14 cellular contexts compared by ENCODE assay signal in the genomic region with DNA sequence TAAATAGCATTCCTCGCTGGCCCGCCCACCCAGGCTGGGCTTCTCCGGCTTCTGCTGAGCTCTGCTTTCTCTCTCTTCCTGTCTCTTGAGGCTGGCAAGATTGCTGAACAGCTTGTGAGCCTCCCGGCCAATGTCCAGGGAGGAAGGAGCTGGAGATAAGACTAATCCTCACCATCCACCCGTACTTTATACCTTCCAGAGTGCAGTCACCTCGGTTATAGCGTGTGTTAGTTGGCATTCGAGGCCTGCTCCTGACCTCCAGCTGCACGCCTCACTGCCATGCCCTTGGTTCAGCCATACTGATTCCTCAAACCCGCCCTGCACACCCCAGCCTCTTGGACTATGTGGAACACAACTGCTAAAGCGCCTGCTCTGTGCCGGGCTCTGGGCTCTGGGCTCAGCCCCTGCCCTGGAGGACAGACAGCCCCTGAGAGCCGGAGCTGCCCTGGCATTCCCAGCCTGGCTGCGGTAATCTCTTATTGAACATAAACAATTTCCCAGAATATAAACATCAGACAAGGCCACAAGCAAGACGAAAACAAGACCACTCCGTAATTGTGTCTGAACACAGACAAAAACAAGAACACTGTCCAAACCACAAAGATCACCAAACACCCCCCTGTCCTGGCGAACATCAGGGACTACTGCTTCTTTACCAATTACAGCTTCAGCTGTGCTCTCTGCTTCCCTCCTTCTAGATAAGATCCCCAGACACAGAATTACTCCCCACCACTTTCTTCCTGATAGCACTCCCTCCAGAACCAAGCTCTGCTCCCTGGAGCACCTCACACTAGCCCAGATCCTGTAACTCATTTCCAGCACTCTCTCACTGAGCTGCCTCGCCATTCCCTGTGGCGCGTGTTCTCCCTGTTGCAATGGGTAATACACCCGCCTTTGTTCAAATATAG. TPM values are rescaled to one million over a fixed set of nuclear protein-coding genes. Genes with fewer than 3 reads are reported as not detected.
DNase-seq lines count a peak whose midpoint lies in the region; ATAC-seq, FAIRE-seq and TF ChIP-seq lines count a peak whose summit lies in the region.
"Had no signal": no experiment of that assay in that cellular context is flagged by ENCODE, and none has a peak within 500 bp of the region (broad histone marks: within the 10 kb centered on the region; RNA-seq: fewer than 3 reads in every experiment).

No MANE protein-coding gene starts in this region.

- no peak overlapping the region for H3K23ac ChIP-seq in neuronal stem cell (ENCODE audit: low read depth, low read length, poor library complexity)

- no CpG with 5 or more reads among the region's 21 CpGs for WGBS in neuronal stem cell (ENCODE audit: extremely low coverage in 2 of 2, insufficient read length in 2 of 2, insufficient replicate concordance in 1 of 2), 2 donors

- peak overlapping the region; percentile 68 for H2AFZ ChIP-seq in neuronal stem cell (ENCODE audit: low read length)

- peak overlapping the region; percentile 15; the same call in 1 of the 2 replicates for H3K4me3 ChIP-seq in WERI-Rb-1 (ENCODE audit: low read depth, low read length)
- H3K4me3 ChIP-seq in neuronal stem cell (ENCODE audit: low read length in 2 of 2) = no peak overlapping the region
- H3K4me3 ChIP-seq: thyroid gland had no signal

- H3K4me3 Mint-ChIP-seq in osteocyte (ENCODE audit: unreplicated experiment) = no peak overlapping the region
- H3K4me3 Mint-ChIP-seq: B cell had no signal

- H2AK5ac ChIP-seq in neuronal stem cell (ENCODE audit: low read depth, low read length) = peak overlapping the region; percentile 24

- no peak for TF ChIP-seq POLR2A in H54 (IDR thresholded peaks at IDR 0.05; ENCODE audit: low read depth, low read length)

- no peak overlapping the region for H2BK15ac ChIP-seq in neuronal stem cell (ENCODE audit: low read length)

- H3K27ac Mint-ChIP-seq in osteocyte (ENCODE audit: unreplicated experiment) = no peak overlapping the region
- H3K27ac Mint-ChIP-seq: B cell had no signal

- H3K9me3 Mint-ChIP-seq in osteocyte (ENCODE audit: unreplicated experiment) = no peaks in the 10 kb centered on the region

- H3K18ac ChIP-seq in neuronal stem cell (ENCODE audit: low read length) = no peak overlapping the region

- H3K14ac ChIP-seq in neuronal stem cell (ENCODE audit: low read length) = no peak overlapping the region

- H3K36me3 Mint-ChIP-seq in osteocyte (ENCODE audit: unreplicated experiment) = no peaks in the 10 kb centered on the region

- H3K36me3 ChIP-seq in WERI-Rb-1 = no peaks in the 10 kb centered on the region
- H3K36me3 ChIP-seq in neuronal stem cell (replicated peaks in 1 of 2; ENCODE audit: control insufficient read depth in 2 of 2, insufficient read depth in 2 of 2, low read length in 2 of 2) = no peaks in the 10 kb centered on the region
- H3K36me3 ChIP-seq: thyroid gland had no signal

- DNase-seq in H4 (ENCODE audit: low spot score) (peak; percentile 87), WERI-Rb-1 (peak; percentile 82), left ventricle myocardium superior (peak; percentile 60), neuronal stem cell (ENCODE audit: low spot score) (no peak), H54 (ENCODE audit: insufficient read length, low spot score) (no peak), osteocyte (ENCODE audit: extremely low spot score, unreplicated experiment) (no peak), DMS79 (lab: John Stamatoyannopoulos, UW) (no peak)
- no peak for DNase-seq in effector CD8-positive, alpha-beta T cell (lab: John Stamatoyannopoulos, UW)
- DNase-seq: hypothalamus, NCI-H1694 treated with DMSO at 0.1 percent for 48 hours, thyroid gland had no signal

- no peak overlapping the region for H3K4ac ChIP-seq in neuronal stem cell (ENCODE audit: low read length)

- H3K9me3 ChIP-seq in WERI-Rb-1 (ENCODE audit: severe bottlenecking) = no peaks in the 10 kb centered on the region
- H3K9me3 ChIP-seq in neuronal stem cell (replicated peaks in 1 of 2; ENCODE audit: control insufficient read depth in 2 of 2, insufficient read depth in 1 of 2, low read depth in 1 of 2, low read length in 2 of 2) = no peaks in the 10 kb centered on the region
- H3K9me3 ChIP-seq: thyroid gland had no signal

- no peak overlapping the region for H4K8ac ChIP-seq in neuronal stem cell (ENCODE audit: low read depth, low read length)

- H2BK120ac ChIP-seq in neuronal stem cell (ENCODE audit: low read depth, low read length) = no peak overlapping the region

- peaks cover 4 to 6% of the 10 kb centered on the region in 2 donors for H3K4me1 ChIP-seq in neuronal stem cell (ENCODE audit: control insufficient read depth in 2 of 2, insufficient read depth in 1 of 2, low read depth in 1 of 2, low read length in 2 of 2)

- H3K4me2 ChIP-seq in neuronal stem cell (ENCODE audit: insufficient read depth, low read length, poor library complexity, severe bottlenecking) = no peak overlapping the region

- H3K27me3 ChIP-seq in WERI-Rb-1 (ENCODE audit: insufficient read depth, low read depth, severe bottlenecking) = no peaks in the 10 kb centered on the region
- H3K27me3 ChIP-seq in neuronal stem cell (ENCODE audit: control insufficient read depth in 3 of 3, insufficient read depth in 3 of 3, low read depth in 1 of 3, low read length in 3 of 3) = peaks cover 0 to 55% (median 5%) of the 10 kb centered on the region in 3 experiments
- H3K27me3 ChIP-seq: thyroid gland had no signal

- H3K79me1 ChIP-seq in neuronal stem cell (ENCODE audit: low read depth, low read length) = no peaks in the 10 kb centered on the region

- peaks cover 51% of the 10 kb centered on the region for H3K27me3 Mint-ChIP-seq in osteocyte (ENCODE audit: unreplicated experiment)

- ATAC-seq in left ventricle myocardium superior = peak; percentile 72

- H2BK5ac ChIP-seq in neuronal stem cell (ENCODE audit: low read length) = peak overlapping the region; percentile 11

- TF ChIP-seq CTCF in WERI-Rb-1 (IDR thresholded peaks at IDR 0.05; ENCODE audit: low read depth, low read length) (no peak), osteocyte (IDR thresholded peaks at IDR 0.05) (no peak)

- intact Hi-C loops in left ventricle myocardium superior (cut with micrococcal nuclease) = no loop called here

- no peak overlapping the region for H2BK12ac ChIP-seq in neuronal stem cell (ENCODE audit: low read length)

- no peak for FAIRE-seq in H54 (lab: Jason Lieb, UNC)
- FAIRE-seq: colon, TTC549 had no signal

- no peak overlapping the region for H3K9ac ChIP-seq in neuronal stem cell (ENCODE audit: low read depth, low read length, poor library complexity)

- H4K91ac ChIP-seq in neuronal stem cell (ENCODE audit: low read depth, low read length, poor library complexity) = no peak overlapping the region

- H3K4me1 Mint-ChIP-seq in osteocyte (ENCODE audit: unreplicated experiment) = peaks cover 24% of the 10 kb centered on the region

- H3K27ac ChIP-seq in WERI-Rb-1 = peak overlapping the region; percentile 21
- H3K27ac ChIP-seq in neuronal stem cell (replicated peaks; ENCODE audit: low read length) = no peak overlapping the region
- H3K27ac ChIP-seq: thyroid gland had no signal

RNA-seq across cellular contexts. Expression of a gene that starts 57.0 kb away (rescaled TPM):
- total RNA-seq in H4 (2014; rRNA removed; shearing (Covaris generic)) = 17.5 and 24.9 TPM in 2 replicates
- total RNA-seq in left ventricle myocardium superior = 12.8 TPM
- polyA plus RNA-seq in neuronal stem cell (2013, experiment 1 of 2) = 27.4 TPM
- polyA plus RNA-seq in neuronal stem cell (2013, experiment 2 of 2) = 29.0 TPM
- total RNA-seq in osteocyte = 27.8 and 28.8 TPM in 2 replicates

Comparison
In these comparisons a context has a peak if more than half of its experiments do, and no peak if none do; other contexts are left out.
1. DNase-seq: peak in H4 (single experiment), WERI-Rb-1 (single experiment) and left ventricle myocardium superior (single experiment); none in neuronal stem cell (single experiment), H54 (single experiment), effector CD8-positive, alpha-beta T cell (single experiment), osteocyte (single experiment) and DMS79 (single experiment).